In genomic region chr15:41401904-41402267, GRCh38 we compare ENCODE assay signal across 8 cellular contexts. TPM values are rescaled to one million over a fixed set of nuclear protein-coding genes. Genes with fewer than 3 reads are reported as not detected.
DNase-seq lines count a peak whose midpoint lies in the region; ATAC-seq and TF ChIP-seq lines count a peak whose summit lies in the region.

No MANE protein-coding gene starts in this region.

- H3K27ac Mint-ChIP-seq in activated T-cell treated with anti-CD3 and anti-CD28 coated beads, Interleukin-2, amount 50 U/mL, for 72 hours: peak overlapping the region; percentile 97
- peak overlapping the region; percentile 91 for H3K27ac Mint-ChIP-seq in activated CD8-positive, alpha-beta T cell treated with anti-CD3 and anti-CD28 coated beads for 36 hours

- H3K4me3 ChIP-seq in iPS-18c (ENCODE audit: insufficient read depth, low read depth, low read length) (peak overlapping the region; percentile 88), suprapubic skin (peak overlapping the region; percentile 84)

- H3K27me3 Mint-ChIP-seq in activated T-cell treated with anti-CD3 and anti-CD28 coated beads, Interleukin-2, amount 50 U/mL, for 72 hours (ENCODE audit: low read depth): no peaks in the 10 kb centered on the region
- no peaks in the 10 kb centered on the region for H3K27me3 Mint-ChIP-seq in activated CD8-positive, alpha-beta T cell treated with anti-CD3 and anti-CD28 coated beads for 36 hours

- H3K27me3 ChIP-seq in suprapubic skin: no peaks in the 10 kb centered on the region

- no peaks in the 10 kb centered on the region for H3K9me3 Mint-ChIP-seq in activated T-cell treated with anti-CD3 and anti-CD28 coated beads, Interleukin-2, amount 50 U/mL, for 72 hours
- H3K9me3 Mint-ChIP-seq in activated CD8-positive, alpha-beta T cell treated with anti-CD3 and anti-CD28 coated beads for 36 hours: no peaks in the 10 kb centered on the region

- DNase-seq in activated T-cell treated with anti-CD3 and anti-CD28 coated beads, Interleukin-2, amount 50 U/mL, for 72 hours: no peak
- DNase-seq in activated T-cell treated with anti-CD3 and anti-CD28 coated beads, Interleukin-2, amount 50 U/mL, for 48 hours: no peak
- no peak for DNase-seq in activated CD8-positive, alpha-beta T cell treated with anti-CD3 and anti-CD28 coated beads for 36 hours
- DNase-seq in suprapubic skin (ENCODE audit: low spot score in 2 of 2): no peak
- DNase-seq in COLO829 (ENCODE audit: low spot score): no peak
- DNase-seq in stimulated activated CD4-positive, alpha-beta T cell treated with anti-CD3 and anti-CD28 coated beads, Interleukin-4, amount 100 ng/mL, for 1 hour: no peak
- DNase-seq in erythroblast (lab: John Stamatoyannopoulos, UW): no peak

- H3K36me3 ChIP-seq in suprapubic skin: no peaks in the 10 kb centered on the region

- H3K4me3 Mint-ChIP-seq in activated T-cell treated with anti-CD3 and anti-CD28 coated beads, Interleukin-2, amount 50 U/mL, for 72 hours: peak overlapping the region; percentile 87 to 97
- peak overlapping the region; percentile 97 for H3K4me3 Mint-ChIP-seq in activated CD8-positive, alpha-beta T cell treated with anti-CD3 and anti-CD28 coated beads for 36 hours

- no peak for TF ChIP-seq EP300 in suprapubic skin (IDR thresholded peaks at IDR 0.05)

- POLR2A ChIA-PET in activated CD8-positive, alpha-beta T cell treated with anti-CD3 and anti-CD28 coated beads for 36 hours (lab: Charles Lee): interaction anchor here (0.7 to 1.6 kb wide), 3 partner anchors 9 to 69 kb away, joined by 3 to 7 read pairs (median 3); partner anchors contain the start of genes NUSAP1 and OIP5

- peaks cover 7% of the 10 kb centered on the region for H3K4me1 ChIP-seq in suprapubic skin

- no peak for TF ChIP-seq CTCF in activated CD8-positive, alpha-beta T cell treated with anti-CD3 and anti-CD28 coated beads for 36 hours (IDR thresholded peaks at IDR 0.05)
- TF ChIP-seq CTCF in suprapubic skin (IDR thresholded peaks at IDR 0.05): no peak

- H3K27ac ChIP-seq in suprapubic skin: peak overlapping the region; percentile 91

- CTCF ChIA-PET in activated CD8-positive, alpha-beta T cell treated with anti-CD3 and anti-CD28 coated beads for 36 hours (lab: Charles Lee): interaction anchor here (1.0 to 1.1 kb wide), 2 partner anchors 15 to 69 kb away, joined by 3 read pairs; partner anchors contain the start of genes NUSAP1, OIP5 and RTF1

- intact Hi-C loops in activated CD8-positive, alpha-beta T cell treated with anti-CD3 and anti-CD28 coated beads for 36 hours (cut with micrococcal nuclease): no loop called here

- peaks cover 19% of the 10 kb centered on the region for H3K4me1 Mint-ChIP-seq in activated T-cell treated with anti-CD3 and anti-CD28 coated beads, Interleukin-2, amount 50 U/mL, for 72 hours (ENCODE audit: low read depth)
- H3K4me1 Mint-ChIP-seq in activated CD8-positive, alpha-beta T cell treated with anti-CD3 and anti-CD28 coated beads for 36 hours (ENCODE audit: low read depth): peaks cover 12% of the 10 kb centered on the region

- no peak for ATAC-seq in activated T-cell treated with anti-CD3 and anti-CD28 coated beads, Interleukin-2, amount 50 U/mL, for 72 hours (replicated peaks in 1 of 2)
- ATAC-seq in activated CD8-positive, alpha-beta T cell treated with anti-CD3 and anti-CD28 coated beads for 36 hours: peak; percentile 15

- 5% methylated on average over 9 of the region's 9 CpGs for WGBS in suprapubic skin

- no peak for TF ChIP-seq POLR2A in suprapubic skin (IDR thresholded peaks at IDR 0.05)
- TF ChIP-seq POLR2A in erythroblast (IDR thresholded peaks at IDR 0.05; ENCODE audit: low read length): no peak

- H3K9me3 ChIP-seq in iPS-18c (ENCODE audit: control insufficient read depth, insufficient read depth, low read length) (no peaks in the 10 kb centered on the region), suprapubic skin (no peaks in the 10 kb centered on the region)

- H3K36me3 Mint-ChIP-seq in activated T-cell treated with anti-CD3 and anti-CD28 coated beads, Interleukin-2, amount 50 U/mL, for 72 hours (ENCODE audit: insufficient read depth in 2 of 2): peaks cover 4 to 8% of the 10 kb centered on the region in 2 donors
- no peaks in the 10 kb centered on the region for H3K36me3 Mint-ChIP-seq in activated CD8-positive, alpha-beta T cell treated with anti-CD3 and anti-CD28 coated beads for 36 hours (ENCODE audit: low read depth)

RNA-seq across cellular contexts. Expression of gene NDUFAF1, which starts 0.4 kb away (rescaled TPM):
- 10 to 100 TPM; 14.3 to 19.9 TPM for total RNA-seq in activated T-cell treated with anti-CD3 and anti-CD28 coated beads, Interleukin-2, amount 50 U/mL, for 72 hours
- 10 to 100 TPM; 17.7 to 19.2 TPM for total RNA-seq in activated CD8-positive, alpha-beta T cell treated with anti-CD3 and anti-CD28 coated beads for 36 hours
- total RNA-seq in suprapubic skin: 10 to 100 TPM; 12.1 to 18.5 (median 12.8) TPM

RNA-seq across cellular contexts. Expression of gene RTF1, which starts 15.0 kb away (rescaled TPM):
- 10 to 100 TPM; 33.5 to 35.9 TPM for total RNA-seq in activated T-cell treated with anti-CD3 and anti-CD28 coated beads, Interleukin-2, amount 50 U/mL, for 72 hours
- total RNA-seq in activated CD8-positive, alpha-beta T cell treated with anti-CD3 and anti-CD28 coated beads for 36 hours: 10 to 100 TPM; 26.8 to 30.0 TPM
- total RNA-seq in suprapubic skin: 10 to 100 TPM; 22.0 to 66.9 (median 36.1) TPM
